Comparison of ENCODE assay signal across 8 cellular contexts in genomic region chr11:60915250-60915914, GRCh38. TPM values are rescaled to one million over a fixed set of nuclear protein-coding genes. Genes with fewer than 3 reads are reported as not detected.
DNase-seq lines count a peak whose midpoint lies in the region; ATAC-seq and TF ChIP-seq lines count a peak whose summit lies in the region.

No MANE protein-coding gene starts in this region.

- H3K27me3 ChIP-seq in lung (ENCODE audit: control insufficient read depth, insufficient read depth) = no peaks in the 10 kb centered on the region

- H3K4me1 ChIP-seq in lung (ENCODE audit: control insufficient read depth in 2 of 2, insufficient read depth in 2 of 2, low read length in 2 of 2) = peaks cover 17% of the 10 kb centered on the region in 2 donors

- H3K27ac Mint-ChIP-seq in dendritic cell treated with granulocyte-macrophage colony-stimulating factor and Interleukin-4, amounts not matched to agents 40 ng/mL and 50 ng/mL, for 4 days = peak overlapping the region; percentile 95

- peaks cover 2 to 4% of the 10 kb centered on the region in 2 donors for H3K36me3 ChIP-seq in lung (ENCODE audit: control insufficient read depth in 2 of 2, insufficient read depth in 2 of 2, low read length in 2 of 2)

- WGBS in lung, 2 donors = 4 to 5% methylated on average over 17 of the region's 17 CpGs

- peaks cover 80% of the 10 kb centered on the region for H3K4me1 Mint-ChIP-seq in dendritic cell treated with granulocyte-macrophage colony-stimulating factor and Interleukin-4, amounts not matched to agents 40 ng/mL and 50 ng/mL, for 4 days (ENCODE audit: low read depth)

- no peak overlapping the region for H3K4me3 ChIP-seq in lung

- no peaks in the 10 kb centered on the region for H3K27me3 Mint-ChIP-seq in dendritic cell treated with granulocyte-macrophage colony-stimulating factor and Interleukin-4, amounts not matched to agents 40 ng/mL and 50 ng/mL, for 4 days

- H3K9me3 ChIP-seq in lung (ENCODE audit: control insufficient read depth in 2 of 2, insufficient read depth in 1 of 2, low read length in 1 of 2) = no peaks in the 10 kb centered on the region

- peaks cover 23% of the 10 kb centered on the region for H3K36me3 Mint-ChIP-seq in dendritic cell treated with granulocyte-macrophage colony-stimulating factor and Interleukin-4, amounts not matched to agents 40 ng/mL and 50 ng/mL, for 4 days (ENCODE audit: low read depth)

- peak overlapping the region; percentile 100 for H3K4me3 Mint-ChIP-seq in dendritic cell treated with granulocyte-macrophage colony-stimulating factor and Interleukin-4, amounts not matched to agents 40 ng/mL and 50 ng/mL, for 4 days

- intact Hi-C loops in dendritic cell treated with granulocyte-macrophage colony-stimulating factor and Interleukin-4, amounts not matched to agents 40 ng/mL and 50 ng/mL, for 4 days (cut with micrococcal nuclease) = no loop called here

- H3K27ac ChIP-seq in lung (ENCODE audit: low read depth in 1 of 2, low read length in 1 of 2) = peak overlapping the region; percentile 59 to 83

- DNase-seq in EH (ENCODE audit: low read depth) (peak; percentile 78), LoVo (ENCODE audit: low spot score) (peak; percentile 67), lung (ENCODE audit: low spot score) (peak; percentile 65), NCI-H1694 treated with DMSO at 0.1 percent for 48 hours (lab: John Stamatoyannopoulos, UW) (no peak)
- peak; percentile 72 to 74 for DNase-seq in activated CD4-positive, alpha-beta T cell treated with anti-CD3 and anti-CD28 coated beads for 4 hours
- DNase-seq in stimulated activated CD8-positive, alpha-beta memory T cell treated with anti-CD3 and anti-CD28 coated beads, Interleukin-12 subunit alpha, Interleukin-12 subunit beta, amount 100 ng/mL, for 4 hours (ENCODE audit: low read depth) = peak; percentile 61

- H3K9me3 Mint-ChIP-seq in dendritic cell treated with granulocyte-macrophage colony-stimulating factor and Interleukin-4, amounts not matched to agents 40 ng/mL and 50 ng/mL, for 4 days = no peaks in the 10 kb centered on the region

- peak; percentile 51 for ATAC-seq in GM21619 (IDR thresholded peaks at IDR 0.05; ENCODE audit: unreplicated experiment)
- peak; percentile 57 for ATAC-seq in lung (ENCODE audit: insufficient read depth, low FRiP score)

- peak; percentile 22 for TF ChIP-seq CTCF in lung (IDR thresholded peaks at IDR 0.05; ENCODE audit: control extremely low read depth, extremely low read depth)

RNA-seq across cellular contexts. Expression of gene TMEM109, which starts 1.4 kb away (rescaled TPM):
- total RNA-seq in lung = 100 to 1,000 TPM in 1 of 2 donors, 10 to 100 TPM in 1; 94.3 to 128 TPM
- 100 to 1,000 TPM in 1 of 2 donors, 10 to 100 TPM in 1; 69.2 to 104 TPM for polyA plus RNA-seq in lung

RNA-seq across cellular contexts. Expression of gene TMEM132A, which starts 8.9 kb away (rescaled TPM):
- 10 to 100 TPM; 18.6 to 20.5 TPM for total RNA-seq in lung
- 10 to 100 TPM in 1 of 2 donors, 1 to 10 TPM in 1; 6.7 to 16.5 TPM for polyA plus RNA-seq in lung

RNA-seq across cellular contexts. Expression of gene PRPF19, which starts 9.0 kb away (rescaled TPM):
- 10 to 100 TPM; 49.0 to 70.6 TPM for total RNA-seq in lung
- 10 to 100 TPM; 59.8 to 79.0 TPM for polyA plus RNA-seq in lung

RNA-seq across cellular contexts. Expression of gene SLC15A3, which starts 36.6 kb away (rescaled TPM):
- total RNA-seq in lung = 100 to 1,000 TPM in 1 of 2 donors, 10 to 100 TPM in 1; 29.9 to 106 TPM
- 100 to 1,000 TPM in 1 of 2 donors, 10 to 100 TPM in 1; 91.6 to 166 TPM for polyA plus RNA-seq in lung

RNA-seq across cellular contexts. Expression of gene ZP1, which starts 48.0 kb away (rescaled TPM):
- total RNA-seq in lung = not detected
- under 1 TPM in 1 of 2 donors, not detected in 1; 0.04 TPM for polyA plus RNA-seq in lung
